ENCODE assay signal across 13 cellular contexts in genomic region chr12:124497658-124498057, GRCh38.
DNase-seq lines count a peak whose midpoint lies in the region; TF ChIP-seq lines count a peak whose summit lies in the region.
"Had no signal": no experiment of that assay in that cellular context is flagged by ENCODE, and none has a peak within 500 bp of the region (broad histone marks: within the 10 kb centered on the region; RNA-seq: fewer than 3 reads in every experiment).

No MANE protein-coding gene starts in this region.

- TF ChIP-seq CTCF in Peyer's patch (IDR thresholded peaks at IDR 0.05) = no peak

- H3K9me3 ChIP-seq in Peyer's patch = no peaks in the 10 kb centered on the region
- H3K9me3 ChIP-seq: uterus had no signal

- H3K4me1 ChIP-seq in Peyer's patch = peaks cover 0 to 47% (median 22%) of the 10 kb centered on the region in 4 donors

- no peaks in the 10 kb centered on the region for H3K27me3 ChIP-seq in Peyer's patch
- H3K27me3 ChIP-seq: uterus had no signal

- peaks cover 0 to 13% (median 0%) of the 10 kb centered on the region in 3 donors for H3K36me3 ChIP-seq in Peyer's patch
- H3K36me3 ChIP-seq: uterus had no signal

- no peak for TF ChIP-seq POLR2A in Peyer's patch (IDR thresholded peaks at IDR 0.05)

- H3K4me3 ChIP-seq in Peyer's patch = no peak overlapping the region
- H3K4me3 ChIP-seq: uterus had no signal

- H3K27ac ChIP-seq in Peyer's patch = peak overlapping the region in 3 of 4 donors; percentile 18 to 30 (median 24)

- peak; percentile 96 for DNase-seq in AG08395 (ENCODE audit: low spot score)
- no peak for DNase-seq in Peyer's patch
- DNase-seq in fibroblast of peridontal ligament (ENCODE audit: extremely low read depth) = peak; percentile 79
- peak in 46 of 56 donors; percentile 12 to 84 (median 58) for DNase-seq in nucleus accumbens (lab: John Stamatoyannopoulos, UW)
- DNase-seq in activated CD4-positive, alpha-beta T cell treated with anti-CD3 and anti-CD28 coated beads for 4 hours = no peak
- DNase-seq in effector CD4-positive, alpha-beta T cell = no peak
- DNase-seq in stimulated activated naive CD4-positive, alpha-beta T cell (lab: John Stamatoyannopoulos, UW) = no peak
- DNase-seq in CD1c-positive myeloid dendritic cell (ENCODE audit: extremely low spot score) = no peak
- DNase-seq: activated CD4-positive, alpha-beta T cell treated with anti-CD3 and anti-CD28 coated beads, Interleukin-2, amount 50 U/mL, for 1 hour; CD8-positive, alpha-beta memory T cell; NCI-H510A treated with DMSO at 0.1 percent for 48 hours; retina had no signal

Comparison
In these comparisons a context has a peak if more than half of its experiments do, and no peak if none do; other contexts are left out.
1. DNase-seq: peak in AG08395 (single experiment), fibroblast of peridontal ligament (single experiment) and nucleus accumbens (46 of 56); none in Peyer's patch (0 of 3), activated CD4-positive, alpha-beta T cell treated with anti-CD3 and anti-CD28 coated beads for 4 hours (0 of 2), effector CD4-positive, alpha-beta T cell (single experiment), stimulated activated naive CD4-positive, alpha-beta T cell (0 of 6) and CD1c-positive myeloid dendritic cell (single experiment).